Comparison of ENCODE assay signal across 8 cellular contexts in genomic region chr1:110765640-110766335, GRCh38.
A peak's percentile ranks its signal among the peaks of the same experiment; 100 is the strongest.
DNase-seq lines count a peak whose midpoint lies in the region; ATAC-seq and TF ChIP-seq lines count a peak whose summit lies in the region.

No MANE protein-coding gene starts in this region.

- peak; percentile 54 for DNase-seq in EH (ENCODE audit: low read depth)
- DNase-seq in Kasumi-1 (lab: John Stamatoyannopoulos, UW), result peak; percentile 63 to 80
- DNase-seq in RKO (ENCODE audit: low spot score), result peak; percentile 66
- peak; percentile 44 for DNase-seq in activated naive CD8-positive, alpha-beta T cell treated with anti-CD3 and anti-CD28 coated beads, Interleukin-2, amount 50 U/mL, for 24 hours
- DNase-seq in right atrium auricular region (ENCODE audit: low spot score), result no peak
- peak in 2 of 3 donors; percentile 23 to 38 for DNase-seq in stimulated activated CD4-positive, alpha-beta T cell treated with anti-CD3 and anti-CD28 coated beads, Interleukin-12 subunit alpha, Interleukin-12 subunit beta, amount 100 ng/mL, for 48 hours (ENCODE audit: low read depth in 2 of 3, low spot score in 1 of 3)

- H3K36me3 Mint-ChIP-seq in activated naive CD8-positive, alpha-beta T cell treated with anti-CD3 and anti-CD28 coated beads, Interleukin-2, amount 50 U/mL, for 24 hours (ENCODE audit: low read depth), result no peaks in the 10 kb centered on the region

- no peak for ATAC-seq in activated naive CD8-positive, alpha-beta T cell treated with anti-CD3 and anti-CD28 coated beads, Interleukin-2, amount 50 U/mL, for 24 hours
- no peak for ATAC-seq in GM21447 (IDR thresholded peaks at IDR 0.05; ENCODE audit: unreplicated experiment)
- ATAC-seq in HG02623 (IDR thresholded peaks at IDR 0.05; ENCODE audit: unreplicated experiment), result no peak

- H3K27me3 ChIP-seq in right atrium auricular region, result no peaks in the 10 kb centered on the region

- no peak overlapping the region for H3K27ac Mint-ChIP-seq in activated naive CD8-positive, alpha-beta T cell treated with anti-CD3 and anti-CD28 coated beads, Interleukin-2, amount 50 U/mL, for 24 hours

- no peak overlapping the region for H3K27ac ChIP-seq in right atrium auricular region

- peak; percentile 73 to 83 for TF ChIP-seq CTCF in right atrium auricular region (IDR thresholded peaks at IDR 0.05)

- H3K27me3 Mint-ChIP-seq in activated naive CD8-positive, alpha-beta T cell treated with anti-CD3 and anti-CD28 coated beads, Interleukin-2, amount 50 U/mL, for 24 hours, result peaks cover 9% of the 10 kb centered on the region

- H3K4me3 Mint-ChIP-seq in activated naive CD8-positive, alpha-beta T cell treated with anti-CD3 and anti-CD28 coated beads, Interleukin-2, amount 50 U/mL, for 24 hours, result no peak overlapping the region

- peaks cover 2% of the 10 kb centered on the region for H3K4me1 Mint-ChIP-seq in activated naive CD8-positive, alpha-beta T cell treated with anti-CD3 and anti-CD28 coated beads, Interleukin-2, amount 50 U/mL, for 24 hours

- H3K36me3 ChIP-seq in right atrium auricular region, result no peaks in the 10 kb centered on the region

- no peaks in the 10 kb centered on the region for H3K9me3 ChIP-seq in right atrium auricular region

- H3K9me3 Mint-ChIP-seq in activated naive CD8-positive, alpha-beta T cell treated with anti-CD3 and anti-CD28 coated beads, Interleukin-2, amount 50 U/mL, for 24 hours, result no peaks in the 10 kb centered on the region

- no peak overlapping the region for H3K4me3 ChIP-seq in right atrium auricular region

- peaks cover 0 to 6% of the 10 kb centered on the region in 2 donors for H3K4me1 ChIP-seq in right atrium auricular region
